ENCODE assay signal across 10 cellular contexts in genomic region chr5:180135128-180135955, GRCh38.
A peak's percentile ranks its signal among the peaks of the same experiment; 100 is the strongest.
DNase-seq lines count a peak whose midpoint lies in the region; ATAC-seq and TF ChIP-seq lines count a peak whose summit lies in the region.
"Had no signal": no experiment of that assay in that cellular context is flagged by ENCODE, and none has a peak within 500 bp of the region (broad histone marks: within the 10 kb centered on the region; RNA-seq: fewer than 3 reads in every experiment).

No MANE protein-coding gene starts in this region.

- no peaks in the 10 kb centered on the region for H3K36me3 ChIP-seq in GM23248 (ENCODE audit: low read depth)
- H3K36me3 ChIP-seq in PC-9 (ENCODE audit: low read depth): no peaks in the 10 kb centered on the region

- H3K4me3 ChIP-seq in GM23248 (no peak overlapping the region), PC-9 (no peak overlapping the region), skeletal muscle cell (ENCODE audit: low read depth, low read length) (no peak overlapping the region)
- H3K4me3 ChIP-seq: SK-N-MC, skin epidermis had no signal

- no TSS peak for BruUV-seq in PC-9 (replicated peaks; lab: Mats Ljungman, UMichigan)

- in situ Hi-C loops in GM23248 (cut with MboI): loop anchor here (25.0 kb wide), 1 partner anchor 902 kb away; the partner anchor contains the start of gene BTNL9

- H4K20me1 ChIP-seq in GM23248 (ENCODE audit: insufficient read depth) (no peaks in the 10 kb centered on the region), PC-9 (ENCODE audit: insufficient read depth) (no peaks in the 10 kb centered on the region)

- H2AFZ ChIP-seq in GM23248: no peak overlapping the region
- H2AFZ ChIP-seq in PC-9: no peak overlapping the region

- TF ChIP-seq CTCF in PC-9 (conservative IDR thresholded peaks at IDR 0.05): no peak

- POLR2A ChIA-PET in PC-9 (lab: Charles Lee; ENCODE audit: unreplicated experiment): interaction anchor here (0.5 to 0.6 kb wide), 3 partner anchors 221 to 425 kb away, joined by 3 to 10 read pairs (median 7); no protein-coding TSS in a partner anchor

- peak; percentile 92 for DNase-seq in GM23248
- peak; percentile 79 to 80 for DNase-seq in PC-9
- peak; percentile 18 for DNase-seq in dedifferentiated amniotic fluid mesenchymal stem cell (ENCODE audit: extremely low spot score)
- DNase-seq in skeletal muscle cell (ENCODE audit: low read depth): peak; percentile 61
- no peak for DNase-seq in GM19240 (ENCODE audit: insufficient read length, low spot score)

- ATAC-seq in GM21515 (IDR thresholded peaks at IDR 0.05; ENCODE audit: unreplicated experiment) (no peak), GM21390 (IDR thresholded peaks at IDR 0.05; ENCODE audit: unreplicated experiment) (no peak), GM21717 (IDR thresholded peaks at IDR 0.05; ENCODE audit: unreplicated experiment) (no peak)

- CTCF ChIA-PET in PC-9 (lab: Charles Lee): interaction anchor here (0.6 kb wide), 1 partner anchor 76 kb away, joined by 3 read pairs; no protein-coding TSS in a partner anchor

- H3K27me3 ChIP-seq in GM23248 (replicated peaks; ENCODE audit: insufficient read depth) (peaks cover 7% of the 10 kb centered on the region; the same call in 1 of the 2 replicates), PC-9 (ENCODE audit: insufficient read depth, low read depth) (peaks cover 6% of the 10 kb centered on the region)

- H3K9me3 ChIP-seq in GM23248 (ENCODE audit: low read depth): no peaks in the 10 kb centered on the region
- H3K9me3 ChIP-seq in PC-9 (ENCODE audit: insufficient read depth, low read depth): no peaks in the 10 kb centered on the region

- intact Hi-C loops in PC-9 (cut with micrococcal nuclease; ENCODE audit: unreplicated experiment): no loop called here

- H3K27ac ChIP-seq in GM23248 (no peak overlapping the region), PC-9 (no peak overlapping the region)
- H3K27ac ChIP-seq: SK-N-MC, skin epidermis had no signal

- H3K4me1 ChIP-seq in GM23248 (ENCODE audit: insufficient read depth) (peaks cover 10% of the 10 kb centered on the region), PC-9 (replicated peaks; ENCODE audit: insufficient read depth) (peaks cover 14% of the 10 kb centered on the region)

- H3K9ac ChIP-seq in GM23248: no peak overlapping the region

- H3F3A ChIP-seq in GM23248 (ENCODE audit: insufficient read depth): no peaks in the 10 kb centered on the region
- no peaks in the 10 kb centered on the region; the same call in 1 of the 2 replicates for H3F3A ChIP-seq in PC-9 (ENCODE audit: insufficient read depth, low read depth)

- WGBS in GM23248 (ENCODE audit: low coverage in 1 of 2, low lambda C conversion rate in 2 of 2, missing lambda C conversion rate in 2 of 2), 2 experiments: 46 to 48% methylated on average over 12 to 13 of the region's 13 CpGs

- H3K4me2 ChIP-seq in GM23248 (ENCODE audit: unreplicated experiment) (no peak overlapping the region), PC-9 (peak overlapping the region; percentile 49)

- H3K9me2 ChIP-seq in GM23248 (ENCODE audit: insufficient read depth) (no peaks in the 10 kb centered on the region), PC-9 (ENCODE audit: insufficient read depth) (no peaks in the 10 kb centered on the region)

- H3K79me2 ChIP-seq in GM23248 (ENCODE audit: insufficient read depth) (no peaks in the 10 kb centered on the region), PC-9 (ENCODE audit: low read depth) (no peaks in the 10 kb centered on the region)
